In the genomic region with DNA sequence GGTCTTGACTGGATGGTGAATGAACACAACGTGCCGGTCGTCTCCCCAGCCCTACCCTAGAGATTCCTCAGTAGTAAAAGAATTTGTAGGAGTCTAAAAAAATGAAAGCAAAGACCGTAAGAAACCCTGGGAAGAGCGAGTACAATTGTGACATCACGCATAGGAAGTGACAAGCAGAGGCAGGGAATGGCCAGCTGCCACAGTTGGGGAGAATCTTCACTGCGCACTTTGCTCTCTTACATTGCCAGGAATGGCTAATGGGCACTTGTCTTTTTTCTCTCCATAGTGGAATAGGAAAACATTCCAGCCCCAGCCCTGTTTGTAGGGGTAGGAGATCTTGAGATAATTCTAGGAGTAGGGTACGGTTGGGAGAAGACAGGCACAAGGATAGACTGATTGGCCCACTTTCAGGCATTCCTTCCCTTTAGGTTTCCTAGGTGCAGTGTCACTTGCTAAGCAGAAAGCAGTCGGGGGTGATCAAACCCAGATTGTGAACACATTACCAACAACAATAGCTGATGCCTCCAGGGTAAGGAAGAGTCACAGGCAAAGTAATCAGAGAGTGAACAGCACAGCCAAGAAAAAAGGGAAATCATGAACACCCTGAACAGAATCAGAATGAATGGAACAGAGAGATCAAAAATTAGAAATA, we compare ENCODE assay signal across 31 cellular contexts.
DNase-seq lines count a peak whose midpoint lies in the region; ATAC-seq and TF ChIP-seq lines count a peak whose summit lies in the region.
"Had no signal": no experiment of that assay in that cellular context is flagged by ENCODE, and none has a peak within 500 bp of the region (broad histone marks: within the 10 kb centered on the region; RNA-seq: fewer than 3 reads in every experiment).

No MANE protein-coding gene starts in this region.

- H4K20me1 ChIP-seq in SK-N-SH (ENCODE audit: insufficient read depth) (no peaks in the 10 kb centered on the region), hepatocyte (ENCODE audit: insufficient read depth, poor library complexity, severe bottlenecking) (no peaks in the 10 kb centered on the region)

- H3K9me3 ChIP-seq in SK-N-SH = no peaks in the 10 kb centered on the region
- H3K9me3 ChIP-seq in hepatocyte (ENCODE audit: low read depth) = peaks cover 4% of the 10 kb centered on the region
- H3K9me3 ChIP-seq: BE2C, SJSA1 had no signal

- POLR2A ChIA-PET in SK-N-SH (lab: Yijun Ruan, JAX) = interaction anchor here (0.7 kb wide), 1 partner anchor 49 kb away, joined by 3 read pairs; no protein-coding TSS in a partner anchor

- no peaks in the 10 kb centered on the region for H3K36me3 ChIP-seq in SK-N-SH (replicated peaks in 1 of 2; ENCODE audit: control insufficient read depth in 1 of 2, insufficient read depth in 2 of 2, low read length in 1 of 2)
- H3K36me3 ChIP-seq in hepatocyte (replicated peaks; ENCODE audit: insufficient read depth, low read depth) = no peaks in the 10 kb centered on the region
- H3K36me3 ChIP-seq: BE2C, SJSA1 had no signal

- H3K4me3 ChIP-seq in SK-N-SH (ENCODE audit: low read depth in 2 of 2, low read length in 1 of 2) (no peak overlapping the region), hepatocyte (no peak overlapping the region)
- H3K4me3 ChIP-seq: PC-9, SJSA1 had no signal

- H2AFZ ChIP-seq in SK-N-SH (ENCODE audit: low read depth) = no peak overlapping the region
- no peak overlapping the region for H2AFZ ChIP-seq in hepatocyte
- H2AFZ ChIP-seq: PC-9 had no signal

- DNase-seq in SK-N-SH (peak; percentile 7), hepatocyte (ENCODE audit: low spot score) (no peak), memory B cell (ENCODE audit: low spot score in 2 of 2) (no peak), renal cortical epithelial cell (ENCODE audit: low read depth) (peak; percentile 44), NCI-H187 (lab: John Stamatoyannopoulos, UW) (no peak), COLO829 (ENCODE audit: low spot score) (no peak)
- DNase-seq: ACHN; BE2C; Calu3; CD8-positive, alpha-beta memory T cell; DMS153; DND-41; NCI-H1048; NCI-H1694 treated with DMSO at 0.1 percent for 48 hours; NCI-H2081 treated with DMSO at 0.1 percent for 48 hours; NCI-H2171; NCI-H226; NCI-H524; NCI-H82; NK-92 treated with Interleukin-12 subunit alpha and Interleukin-12 subunit beta, amount 100 ng/mL, for 24 hours; PC-9; Right ventricle myocardium superior; RPMI8226 had no signal

- ATAC-seq in SK-N-SH treated with all-trans-retinoic acid at 6 μM for 48 hours (no peak), memory B cell (ENCODE audit: low read depth) (no peak), HG03135 (IDR thresholded peaks at IDR 0.05; ENCODE audit: unreplicated experiment) (no peak)
- ATAC-seq: HCT116 had no signal

- no peak overlapping the region for H3K4me3 Mint-ChIP-seq in memory B cell
- H3K4me3 Mint-ChIP-seq: CD14-positive monocyte; CD8-positive, alpha-beta memory T cell; IgD-negative memory B cell had no signal

- no peaks in the 10 kb centered on the region for H3K36me3 Mint-ChIP-seq in memory B cell
- H3K36me3 Mint-ChIP-seq: CD14-positive monocyte, IgD-negative memory B cell had no signal

- no peak overlapping the region for H3K9ac ChIP-seq in SK-N-SH
- H3K9ac ChIP-seq: KMS-11 had no signal

- no peaks in the 10 kb centered on the region for H3K79me2 ChIP-seq in SK-N-SH (ENCODE audit: insufficient read depth)
- H3K79me2 ChIP-seq in hepatocyte = no peaks in the 10 kb centered on the region

- peak overlapping the region; percentile 23 for H3K27ac Mint-ChIP-seq in memory B cell
- H3K27ac Mint-ChIP-seq: CD14-positive monocyte, IgD-negative memory B cell had no signal

- 75% methylated on average over 9 of the region's 9 CpGs for WGBS in SK-N-SH (ENCODE audit: low lambda C conversion rate)
- WGBS in hepatocyte (ENCODE audit: low lambda C conversion rate, missing lambda C conversion rate) = 80% methylated on average over 9 of the region's 9 CpGs

- TF ChIP-seq RAD21 in SK-N-SH (IDR thresholded peaks at IDR 0.05; ENCODE audit: low read length) = no peak

- H3F3A ChIP-seq in SK-N-SH (replicated peaks; ENCODE audit: insufficient read depth) = no peaks in the 10 kb centered on the region

- H3K27ac ChIP-seq in SK-N-SH (ENCODE audit: low read depth in 2 of 2, low read length in 1 of 2) (no peak overlapping the region), hepatocyte (peak overlapping the region; percentile 74)
- H3K27ac ChIP-seq: 22Rv1, KMS-11, PC-9, SJSA1 had no signal

- H3K27me3 Mint-ChIP-seq in memory B cell = peaks cover 10% of the 10 kb centered on the region

- TF ChIP-seq EP300 in SK-N-SH (IDR thresholded peaks at IDR 0.05; ENCODE audit: borderline replicate concordance in 1 of 2, low read depth in 1 of 2, low read length in 1 of 2) = no peak

- peaks cover 0 to 3% of the 10 kb centered on the region in 2 experiments; a peak in 2 of 4 replicates for H3K4me1 ChIP-seq in SK-N-SH (ENCODE audit: control insufficient read depth in 1 of 2, insufficient read depth in 2 of 2, low read depth in 1 of 2, low read length in 1 of 2)
- H3K4me1 ChIP-seq in hepatocyte (ENCODE audit: insufficient read depth) = peaks cover 27% of the 10 kb centered on the region
- H3K4me1 ChIP-seq: BE2C, SJSA1 had no signal

- peaks cover 2% of the 10 kb centered on the region for H3K9me3 Mint-ChIP-seq in memory B cell
- H3K9me3 Mint-ChIP-seq: IgD-negative memory B cell had no signal

- H3K9me2 ChIP-seq in SK-N-SH = no peaks in the 10 kb centered on the region
- no peaks in the 10 kb centered on the region for H3K9me2 ChIP-seq in hepatocyte (replicated peaks; ENCODE audit: insufficient read depth)

- H3K27me3 ChIP-seq in SK-N-SH (ENCODE audit: insufficient read depth) (no peaks in the 10 kb centered on the region), hepatocyte (no peaks in the 10 kb centered on the region)
- H3K27me3 ChIP-seq: BE2C had no signal

- H3K4me2 ChIP-seq in SK-N-SH = no peak overlapping the region
- H3K4me2 ChIP-seq in hepatocyte = no peak overlapping the region
- H3K4me2 ChIP-seq: KMS-11, PC-9 had no signal

- TF ChIP-seq CTCF in SK-N-SH (IDR thresholded peaks at IDR 0.05) (no peak), hepatocyte (IDR thresholded peaks at IDR 0.05; ENCODE audit: poor library complexity) (no peak)

- CTCF ChIA-PET in SK-N-SH (lab: Yijun Ruan, JAX) = no interaction called here

- H3K4me1 Mint-ChIP-seq in memory B cell = no peaks in the 10 kb centered on the region
- H3K4me1 Mint-ChIP-seq: CD14-positive monocyte; CD8-positive, alpha-beta memory T cell had no signal

TF ChIP-seq in SK-N-SH, 30 proteins besides CTCF, POLR2A, EP300 and RAD21 (continues in another document):
- TF ChIP-seq SIN3A (IDR thresholded peaks at IDR 0.05; ENCODE audit: borderline replicate concordance, low read depth, low read length) (no peak), JUND (IDR thresholded peaks at IDR 0.05) (no peak)
- TF ChIP-seq, protein P1, sequence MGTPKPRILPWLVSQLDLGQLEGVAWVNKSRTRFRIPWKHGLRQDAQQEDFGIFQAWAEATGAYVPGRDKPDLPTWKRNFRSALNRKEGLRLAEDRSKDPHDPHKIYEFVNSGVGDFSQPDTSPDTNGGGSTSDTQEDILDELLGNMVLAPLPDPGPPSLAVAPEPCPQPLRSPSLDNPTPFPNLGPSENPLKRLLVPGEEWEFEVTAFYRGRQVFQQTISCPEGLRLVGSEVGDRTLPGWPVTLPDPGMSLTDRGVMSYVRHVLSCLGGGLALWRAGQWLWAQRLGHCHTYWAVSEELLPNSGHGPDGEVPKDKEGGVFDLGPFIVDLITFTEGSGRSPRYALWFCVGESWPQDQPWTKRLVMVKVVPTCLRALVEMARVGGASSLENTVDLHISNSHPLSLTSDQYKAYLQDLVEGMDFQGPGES (IDR thresholded peaks at IDR 0.05; ENCODE audit: low read depth, low read length) = no peak

TF ChIP-seq in SK-N-SH treated with all-trans-retinoic acid at 6 μM for 48 hours, 23 proteins besides CTCF, POLR2A, EP300 and RAD21 (continues in another document):
- TF ChIP-seq ZNF565 (CRISPR knock-in tag; conservative IDR thresholded peaks at IDR 0.05; ENCODE audit: low read depth) (no peak), ESRRG (CRISPR knock-in tag; IDR thresholded peaks at IDR 0.05) (no peak), SNAI2 (CRISPR knock-in tag; IDR thresholded peaks at IDR 0.05) (no peak), RARB (CRISPR knock-in tag; IDR thresholded peaks at IDR 0.05) (no peak)
- TF ChIP-seq, protein P2, sequence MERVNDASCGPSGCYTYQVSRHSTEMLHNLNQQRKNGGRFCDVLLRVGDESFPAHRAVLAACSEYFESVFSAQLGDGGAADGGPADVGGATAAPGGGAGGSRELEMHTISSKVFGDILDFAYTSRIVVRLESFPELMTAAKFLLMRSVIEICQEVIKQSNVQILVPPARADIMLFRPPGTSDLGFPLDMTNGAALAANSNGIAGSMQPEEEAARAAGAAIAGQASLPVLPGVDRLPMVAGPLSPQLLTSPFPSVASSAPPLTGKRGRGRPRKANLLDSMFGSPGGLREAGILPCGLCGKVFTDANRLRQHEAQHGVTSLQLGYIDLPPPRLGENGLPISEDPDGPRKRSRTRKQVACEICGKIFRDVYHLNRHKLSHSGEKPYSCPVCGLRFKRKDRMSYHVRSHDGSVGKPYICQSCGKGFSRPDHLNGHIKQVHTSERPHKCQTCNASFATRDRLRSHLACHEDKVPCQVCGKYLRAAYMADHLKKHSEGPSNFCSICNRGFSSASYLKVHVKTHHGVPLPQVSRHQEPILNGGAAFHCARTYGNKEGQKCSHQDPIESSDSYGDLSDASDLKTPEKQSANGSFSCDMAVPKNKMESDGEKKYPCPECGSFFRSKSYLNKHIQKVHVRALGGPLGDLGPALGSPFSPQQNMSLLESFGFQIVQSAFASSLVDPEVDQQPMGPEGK (CRISPR knock-in tag; IDR thresholded peaks at IDR 0.05; ENCODE audit: borderline replicate concordance) = no peak

Comparison
In these comparisons a context has a peak if more than half of its experiments do, and no peak if none do; other contexts are left out.
1. DNase-seq: peak in SK-N-SH (single experiment) and renal cortical epithelial cell (single experiment); none in hepatocyte (single experiment), memory B cell (0 of 2), NCI-H187 (0 of 2) and COLO829 (single experiment).